ENCODE assay signal across 18 cellular contexts in genomic region chr12:23851602-23852001, GRCh38.
DNase-seq lines count a peak whose midpoint lies in the region; ATAC-seq, FAIRE-seq and TF ChIP-seq lines count a peak whose summit lies in the region.
"Had no signal": no experiment of that assay in that cellular context is flagged by ENCODE, and none has a peak within 500 bp of the region (broad histone marks: within the 10 kb centered on the region; RNA-seq: fewer than 3 reads in every experiment).

No MANE protein-coding gene starts in this region.

- H3K27ac ChIP-seq in A549, result no peak overlapping the region
- no peak overlapping the region for H3K27ac ChIP-seq in IMR-90 (ENCODE audit: insufficient read depth, low read length)
- H3K27ac ChIP-seq in MM.1S (ENCODE audit: low read length), result no peak overlapping the region
- H3K27ac ChIP-seq: BLaER1 treated with 17β-estradiol and CSF1 and Interleukin-3, amounts not matched to agents 10 nM and 100 nM; C4-2B had no signal

- no peak overlapping the region for H2BK15ac ChIP-seq in IMR-90 (ENCODE audit: low read depth, low read length)

- no peaks in the 10 kb centered on the region for H3K9me1 ChIP-seq in IMR-90 (ENCODE audit: insufficient read depth, low read length)

- dilution Hi-C loops in IMR-90 (cut with HindIII; ENCODE audit: low sequenced_read_pairs, unreplicated experiment), result no loop called here

- H2BK20ac ChIP-seq in IMR-90 (ENCODE audit: low read depth, low read length), result no peak overlapping the region

- H3K4me2 ChIP-seq in A549 (no peak overlapping the region), IMR-90 (ENCODE audit: low read depth, low read length) (no peak overlapping the region), MM.1S (ENCODE audit: low read depth, low read length) (no peak overlapping the region)
- H3K4me2 ChIP-seq: BLaER1 treated with 17β-estradiol and CSF1 and Interleukin-3, amounts not matched to agents 10 nM and 100 nM had no signal

- no peak for TF ChIP-seq RAD21 in A549 (conservative IDR thresholded peaks at IDR 0.05 in 1 of 2, IDR thresholded peaks at IDR 0.05 in 1 of 2)
- no peak for TF ChIP-seq RAD21 in IMR-90 (IDR thresholded peaks at IDR 0.05; ENCODE audit: low read length)

- H4K8ac ChIP-seq in IMR-90 (ENCODE audit: low read depth in 2 of 2, low read length in 2 of 2), result no peak overlapping the region

- no peak overlapping the region for H3K56ac ChIP-seq in IMR-90 (ENCODE audit: extremely low read depth, insufficient read depth, low read length)

- H3K4me3 ChIP-seq in A549 (no peak overlapping the region), IMR-90 (ENCODE audit: insufficient read depth, low read depth, low read length) (no peak overlapping the region), MM.1S (ENCODE audit: low read length) (no peak overlapping the region)
- H3K4me3 ChIP-seq: BLaER1 treated with 17β-estradiol and CSF1 and Interleukin-3, amounts not matched to agents 10 nM and 100 nM had no signal

- DNase-seq in A549 (ENCODE audit: low read depth in 1 of 2, low spot score in 1 of 2), result no peak
- DNase-seq in IMR-90, result no peak
- no peak for DNase-seq in MM.1S
- no peak for DNase-seq in UCSD-AML1 (lab: John Stamatoyannopoulos, UW; ENCODE audit: unreplicated experiment)
- DNase-seq: 8988T; AML-193; Caco-2; Calu3; CD4-positive, alpha-beta T cell; CD8-positive, alpha-beta T cell; DMS79 treated with DMSO at 0.1 percent for 48 hours; GF-D8 had no signal

- no peak overlapping the region for H2BK5ac ChIP-seq in IMR-90 (ENCODE audit: low read depth, low read length, poor library complexity, severe bottlenecking)

- ATAC-seq in A549, result no peak
- ATAC-seq in IMR-90 (ENCODE audit: low read depth), result no peak
- ATAC-seq: CD8-positive, alpha-beta T cell had no signal

- no peaks in the 10 kb centered on the region for H3K27me3 ChIP-seq in IMR-90 (ENCODE audit: control insufficient read depth, insufficient read depth, low read length)
- no peaks in the 10 kb centered on the region for H3K27me3 ChIP-seq in MM.1S (replicated peaks; ENCODE audit: insufficient read depth, low read length)
- H3K27me3 ChIP-seq: BLaER1 treated with 17β-estradiol and CSF1 and Interleukin-3, amounts not matched to agents 10 nM and 100 nM had no signal

- no peak overlapping the region for H4K91ac ChIP-seq in IMR-90 (ENCODE audit: insufficient read depth, low read depth, low read length)

- no peak overlapping the region for H3K4ac ChIP-seq in IMR-90 (ENCODE audit: low read depth, low read length)

- in situ Hi-C loops in IMR-90 (cut with MboI; ENCODE audit: low sequenced_read_pairs), result no loop called here

- no peaks in the 10 kb centered on the region for H3K79me1 ChIP-seq in IMR-90 (ENCODE audit: low read depth in 1 of 2, low read length in 2 of 2)

- no peaks in the 10 kb centered on the region for H4K20me1 ChIP-seq in IMR-90 (ENCODE audit: insufficient read depth, low read length)
- H4K20me1 ChIP-seq in MM.1S (ENCODE audit: insufficient read depth, low read length), result no peaks in the 10 kb centered on the region
- H4K20me1 ChIP-seq: BLaER1 treated with 17β-estradiol and CSF1 and Interleukin-3, amounts not matched to agents 10 nM and 100 nM had no signal

- H3K9me2 ChIP-seq in MM.1S (replicated peaks; ENCODE audit: insufficient read depth, low read length), result no peaks in the 10 kb centered on the region

- BruUV-seq in IMR-90 (replicated peaks; lab: Mats Ljungman, UMichigan), result no TSS peak

- H3K9me3 ChIP-seq in A549, result no peaks in the 10 kb centered on the region
- H3K9me3 ChIP-seq in IMR-90 (ENCODE audit: control insufficient read depth, insufficient read depth, low read length), result no peaks in the 10 kb centered on the region
- no peaks in the 10 kb centered on the region for H3K9me3 ChIP-seq in MM.1S (replicated peaks; ENCODE audit: insufficient read depth, low read length)
- H3K9me3 ChIP-seq: BLaER1 treated with 17β-estradiol and CSF1 and Interleukin-3, amounts not matched to agents 10 nM and 100 nM; Caco-2 had no signal

- H2AFZ ChIP-seq in IMR-90 (replicated peaks; ENCODE audit: low read length, poor library complexity), result no peak overlapping the region
- no peak overlapping the region for H2AFZ ChIP-seq in MM.1S (ENCODE audit: low read length)

- WGBS in A549 (ENCODE audit: missing lambda C conversion rate), result 5% methylated on average over 2 of the region's 2 CpGs
- no CpG with 5 or more reads among the region's 2 CpGs for WGBS in IMR-90 (ENCODE audit: extremely low coverage in 2 of 2, insufficient read length in 1 of 2), 2 experiments

- no peak for TF ChIP-seq POLR2A in A549 (IDR thresholded peaks at IDR 0.05; ENCODE audit: low read length)
- TF ChIP-seq POLR2A in IMR-90 (IDR thresholded peaks at IDR 0.05; ENCODE audit: low read depth, low read length), result no peak

- no peak for FAIRE-seq in A549 (lab: Jason Lieb, UNC)
- peak; percentile 91 for FAIRE-seq in islet of Langerhans (lab: Jason Lieb, UNC)
- FAIRE-seq: D721Med, G401.6, GM12891 had no signal

- no peak overlapping the region for H3K23ac ChIP-seq in IMR-90 (ENCODE audit: low read depth, low read length)

- H3F3A ChIP-seq in MM.1S (ENCODE audit: insufficient read depth, low read length), result no peaks in the 10 kb centered on the region

- H3K4me1 ChIP-seq in A549, result no peaks in the 10 kb centered on the region
- no peaks in the 10 kb centered on the region for H3K4me1 ChIP-seq in IMR-90 (ENCODE audit: control insufficient read depth, insufficient read depth, low read length)
- H3K4me1 ChIP-seq in MM.1S (ENCODE audit: low read length), result no peaks in the 10 kb centered on the region
- H3K4me1 ChIP-seq: BLaER1 treated with 17β-estradiol and CSF1 and Interleukin-3, amounts not matched to agents 10 nM and 100 nM; Caco-2 had no signal

- CTCF ChIA-PET in A549 (lab: Yijun Ruan, JAX), result no interaction called here
- CTCF ChIA-PET in IMR-90 (lab: Yijun Ruan, JAX), result no interaction called here

- no peak for TF ChIP-seq EP300 in A549 (IDR thresholded peaks at IDR 0.05)

- TF ChIP-seq CTCF in A549 (IDR thresholded peaks at IDR 0.05) (no peak), IMR-90 (conservative IDR thresholded peaks at IDR 0.05; ENCODE audit: low read depth, low read length) (no peak), MM.1S (IDR thresholded peaks at IDR 0.05; ENCODE audit: low read length) (no peak)

- H2AK9ac ChIP-seq in IMR-90 (replicated peaks; ENCODE audit: low read depth, low read length, poor library complexity), result no peak overlapping the region

- no peaks in the 10 kb centered on the region for H3K79me2 ChIP-seq in MM.1S (ENCODE audit: low read length)

- no peak overlapping the region for H2AK5ac ChIP-seq in IMR-90 (ENCODE audit: low read depth, low read length)

- H4K5ac ChIP-seq in IMR-90 (ENCODE audit: low read depth, low read length), result no peak overlapping the region

- intact Hi-C loops in IMR-90 (cut with micrococcal nuclease), result no loop called here

- POLR2A ChIA-PET in A549 (lab: Yijun Ruan, JAX), result no interaction called here
- POLR2A ChIA-PET in IMR-90 (lab: Charles Lee; ENCODE audit: unreplicated experiment), result no interaction called here

- H3K14ac ChIP-seq in IMR-90 (replicated peaks; ENCODE audit: low read depth, low read length), result no peak overlapping the region

- H2BK120ac ChIP-seq in IMR-90 (ENCODE audit: low read depth, low read length), result no peak overlapping the region

- no peaks in the 10 kb centered on the region for H3K36me3 ChIP-seq in IMR-90 (ENCODE audit: control insufficient read depth, insufficient read depth, low read length)
- no peaks in the 10 kb centered on the region for H3K36me3 ChIP-seq in MM.1S (replicated peaks; ENCODE audit: insufficient read depth, low read length)
- H3K36me3 ChIP-seq: BLaER1 treated with 17β-estradiol and CSF1 and Interleukin-3, amounts not matched to agents 10 nM and 100 nM had no signal

- H3K18ac ChIP-seq in IMR-90 (ENCODE audit: low read depth, low read length), result no peak overlapping the region

- H3K9ac ChIP-seq in IMR-90 (ENCODE audit: low read depth, low read length), result no peak overlapping the region
- H3K9ac ChIP-seq in MM.1S (ENCODE audit: low read length), result no peak overlapping the region
- H3K9ac ChIP-seq: BLaER1 treated with 17β-estradiol and CSF1 and Interleukin-3, amounts not matched to agents 10 nM and 100 nM had no signal

TF ChIP-seq in A549, 52 proteins besides CTCF, POLR2A, EP300 and RAD21:
- TF ChIP-seq MAFK (IDR thresholded peaks at IDR 0.05; ENCODE audit: partially characterized antibody), result peak; percentile 47
- no peak for TF ChIP-seq RNF2 (IDR thresholded peaks at IDR 0.05; ENCODE audit: borderline replicate concordance, low read depth)

TF ChIP-seq in IMR-90, 13 proteins besides CTCF, POLR2A, EP300 and RAD21:
- no peak for TF ChIP-seq MAZ (IDR thresholded peaks at IDR 0.05; ENCODE audit: borderline replicate concordance, low read depth, low read length)
- TF ChIP-seq ELK1 (IDR thresholded peaks at IDR 0.05; ENCODE audit: borderline replicate concordance, low read depth, low read length), result no peak
- peak; percentile 30; the same call in 1 of the 2 replicates for TF ChIP-seq MAFK (IDR thresholded peaks at IDR 0.05; ENCODE audit: low read depth, low read length)
